10 cellular contexts compared by ENCODE assay signal in the genomic region with DNA sequence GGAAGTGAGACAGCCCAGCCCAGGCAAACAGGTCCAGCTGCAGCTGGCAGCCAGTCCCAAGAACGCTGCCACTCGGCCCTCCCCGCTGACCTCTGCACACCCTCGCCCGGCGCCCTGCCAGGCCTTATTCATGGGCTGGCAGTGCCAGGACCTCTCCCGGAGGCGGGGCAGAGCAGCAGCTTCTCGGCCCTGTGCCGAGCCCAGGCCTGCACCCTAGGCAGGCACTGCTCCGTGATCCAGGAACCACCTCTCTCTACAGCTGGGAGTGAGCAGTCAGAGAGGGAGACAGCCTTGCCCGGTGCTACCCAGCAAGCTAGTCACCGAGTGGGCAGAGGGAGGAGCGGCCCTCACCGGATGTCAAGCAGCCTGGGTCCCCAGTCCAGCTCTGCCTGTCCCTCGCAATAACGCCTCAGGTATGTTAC.
DNase-seq lines count a peak whose midpoint lies in the region; ATAC-seq and TF ChIP-seq lines count a peak whose summit lies in the region.
"Had no signal": no experiment of that assay in that cellular context is flagged by ENCODE, and none has a peak within 500 bp of the region (broad histone marks: within the 10 kb centered on the region; RNA-seq: fewer than 3 reads in every experiment).

No MANE protein-coding gene starts in this region.

- H3K4me1 ChIP-seq in BE2C: peaks cover 3% of the 10 kb centered on the region; the same call in 1 of the 2 replicates

- ATAC-seq in GM21723 (IDR thresholded peaks at IDR 0.05; ENCODE audit: unreplicated experiment) (no peak), HG02678 (IDR thresholded peaks at IDR 0.05; ENCODE audit: unreplicated experiment) (no peak)

- in situ Hi-C loops in astrocyte of the spinal cord (cut with HindIII; ENCODE audit: low sequenced_read_pairs): no loop called here

- H3K36me3 ChIP-seq in BE2C: no peaks in the 10 kb centered on the region
- H3K36me3 ChIP-seq: SJSA1, vagina had no signal

- H3K4me3 ChIP-seq in astrocyte of the spinal cord (ENCODE audit: low read depth, low read length) (no peak overlapping the region), BE2C (ENCODE audit: low read depth, low read length) (no peak overlapping the region)
- H3K4me3 ChIP-seq: SJSA1 had no signal

- TF ChIP-seq CTCF in astrocyte of the spinal cord (IDR thresholded peaks at IDR 0.05; ENCODE audit: low read depth, low read length): no peak
- no peak for TF ChIP-seq CTCF in BE2C (IDR thresholded peaks at IDR 0.05; ENCODE audit: low read depth, low read length)

- H3K27me3 ChIP-seq in BE2C: no peaks in the 10 kb centered on the region
- H3K27me3 ChIP-seq: SJSA1, vagina had no signal

- TF ChIP-seq POLR2A in erythroblast (IDR thresholded peaks at IDR 0.05; ENCODE audit: low read length): no peak

- peak overlapping the region; percentile 90 for H3K27ac ChIP-seq in substantia nigra (ENCODE audit: low read depth, low read length, poor library complexity, severe bottlenecking)
- H3K27ac ChIP-seq: SJSA1 had no signal

- DNase-seq in HT-29 (ENCODE audit: low spot score) (peak; percentile 97), astrocyte of the spinal cord (ENCODE audit: low read depth, low spot score) (peak; percentile 20), inferior parietal cortex (ENCODE audit: extremely low spot score) (peak; percentile 81), substantia nigra (lab: John Stamatoyannopoulos, UW) (peak; percentile 66 to 97 (median 91)), erythroblast (lab: John Stamatoyannopoulos, UW) (no peak), BE2C (no peak)

- no peaks in the 10 kb centered on the region for H3K9me3 ChIP-seq in BE2C
- H3K9me3 ChIP-seq: SJSA1, vagina had no signal

Comparison
In these comparisons a context has a peak if more than half of its experiments do, and no peak if none do; other contexts are left out.
1. DNase-seq: peak in HT-29 (single experiment), astrocyte of the spinal cord (single experiment), inferior parietal cortex (single experiment) and substantia nigra (49 of 49); none in erythroblast (0 of 2) and BE2C (single experiment).